Comparison of ENCODE assay signal across 1 cellular context in genomic region chr4:150280975-150281374, GRCh38.
TF ChIP-seq lines count a peak whose summit lies in the region.

No MANE protein-coding gene starts in this region.

TF ChIP-seq in SK-N-SH, 30 proteins besides CTCF, POLR2A, EP300 and RAD21 (continued from another document):
- TF ChIP-seq PBX3 (IDR thresholded peaks at IDR 0.05) (no peak), MXI1 (IDR thresholded peaks at IDR 0.05; ENCODE audit: low read depth, low read length) (no peak), IRF3 (IDR thresholded peaks at IDR 0.05; ENCODE audit: low read depth, low read length) (no peak), RXRA (IDR thresholded peaks at IDR 0.05; ENCODE audit: borderline replicate concordance, low read depth) (no peak), NRF1 (IDR thresholded peaks at IDR 0.05; ENCODE audit: low read depth, low read length) (no peak), TAF1 (IDR thresholded peaks at IDR 0.05; ENCODE audit: borderline replicate concordance, low read depth, low read length) (no peak)
